In the genomic region with DNA sequence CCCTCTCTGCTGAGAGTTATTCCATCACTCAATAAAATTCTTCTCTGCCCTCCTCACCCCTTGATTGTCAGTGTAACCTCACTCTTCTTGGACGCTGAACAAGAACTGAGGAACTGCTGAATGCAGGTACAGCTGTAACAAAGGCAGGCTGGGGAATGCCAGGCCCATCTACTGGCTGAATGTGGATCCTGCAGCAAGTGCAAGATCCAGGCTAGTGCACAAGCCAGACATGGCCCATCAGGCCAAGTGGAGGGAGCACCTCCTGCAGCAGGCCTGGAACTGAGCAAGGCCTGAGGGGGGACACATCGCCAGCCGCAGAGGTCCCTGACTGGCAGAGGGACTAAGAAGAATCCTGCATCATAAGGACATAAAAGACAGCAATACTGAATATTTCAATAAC, we compare ENCODE assay signal across 27 cellular contexts.
DNase-seq lines count a peak whose midpoint lies in the region; ATAC-seq, FAIRE-seq and TF ChIP-seq lines count a peak whose summit lies in the region.
"Had no signal": no experiment of that assay in that cellular context is flagged by ENCODE, and none has a peak within 500 bp of the region (broad histone marks: within the 10 kb centered on the region; RNA-seq: fewer than 3 reads in every experiment).

No MANE protein-coding gene starts in this region.

- no peak overlapping the region for H3K27ac ChIP-seq in HepG2 (ENCODE audit: extremely low read length, insufficient read depth, low read length)
- H3K27ac ChIP-seq in right lobe of liver: no peak overlapping the region
- no peak overlapping the region for H3K27ac ChIP-seq in OCI-LY7 (ENCODE audit: low read depth, low read length, poor library complexity, severe bottlenecking)
- H3K27ac ChIP-seq in A673 (ENCODE audit: low read depth, low read length, poor library complexity, severe bottlenecking): no peak overlapping the region
- H3K27ac ChIP-seq: lower lobe of right lung, transverse colon had no signal

- H3K4me1 ChIP-seq in HepG2 (ENCODE audit: insufficient read depth, low read length) (no peaks in the 10 kb centered on the region), right lobe of liver (no peaks in the 10 kb centered on the region), OCI-LY7 (ENCODE audit: insufficient read depth, low read length, poor library complexity, severe bottlenecking) (no peaks in the 10 kb centered on the region), A673 (ENCODE audit: insufficient read depth, low read length, poor library complexity, severe bottlenecking) (no peaks in the 10 kb centered on the region)
- H3K4me1 ChIP-seq: lower lobe of right lung, transverse colon had no signal

- no peak for TF ChIP-seq POLR2A in HepG2 (IDR thresholded peaks at IDR 0.05; ENCODE audit: insufficient read depth in 1 of 2, low read depth in 2 of 2, low read length in 2 of 2)
- TF ChIP-seq POLR2A in right lobe of liver (IDR thresholded peaks at IDR 0.05): no peak

- H2AFZ ChIP-seq in HepG2 (ENCODE audit: low read length): no peak overlapping the region
- H2AFZ ChIP-seq in OCI-LY7 (ENCODE audit: low read length): no peak overlapping the region

- H3K4me3 ChIP-seq in HepG2 (replicated peaks in 1 of 3; ENCODE audit: insufficient read depth in 1 of 3, low read depth in 2 of 3, low read length in 3 of 3) (no peak overlapping the region), right lobe of liver (no peak overlapping the region), OCI-LY7 (ENCODE audit: low read depth, low read length, poor library complexity, severe bottlenecking) (no peak overlapping the region), A673 (ENCODE audit: low read depth, low read length, poor library complexity, severe bottlenecking) (no peak overlapping the region)
- H3K4me3 ChIP-seq: lower lobe of right lung, mucosa of descending colon, transverse colon had no signal

- WGBS in HepG2 (ENCODE audit: low lambda C conversion rate): 0% methylated on average over 1 of the region's 3 CpGs
- 43% methylated on average over 1 of the region's 3 CpGs for WGBS in right lobe of liver (ENCODE audit: insufficient coverage, low coverage, low lambda C conversion rate, missing lambda C conversion rate)

- H4K20me1 ChIP-seq in HepG2 (ENCODE audit: insufficient read depth, low read length) (no peaks in the 10 kb centered on the region), OCI-LY7 (ENCODE audit: insufficient read depth, low read length) (no peaks in the 10 kb centered on the region)

- H3K79me2 ChIP-seq in HepG2 (ENCODE audit: insufficient read depth, low read length) (no peaks in the 10 kb centered on the region), OCI-LY7 (ENCODE audit: insufficient read depth, low read depth, low read length) (no peaks in the 10 kb centered on the region)

- FAIRE-seq in HepG2 (lab: Jason Lieb, UNC): no peak
- FAIRE-seq: D721Med, GM12892 had no signal

- TF ChIP-seq CTCF in HepG2 (CRISPR knock-in tag; IDR thresholded peaks at IDR 0.05) (no peak), right lobe of liver (IDR thresholded peaks at IDR 0.05) (no peak), OCI-LY7 (conservative IDR thresholded peaks at IDR 0.05; ENCODE audit: low read length) (no peak), A673 (conservative IDR thresholded peaks at IDR 0.05; ENCODE audit: low read depth, low read length) (no peak)

- H3K4me2 ChIP-seq in HepG2 (ENCODE audit: low read depth, low read length): no peak overlapping the region
- no peak overlapping the region for H3K4me2 ChIP-seq in OCI-LY7 (ENCODE audit: low read length)
- H3K4me2 ChIP-seq: SK-N-SH had no signal

- ATAC-seq in HepG2: peak; percentile 86
- ATAC-seq in right lobe of liver: no peak
- no peak for ATAC-seq in HG03095 (IDR thresholded peaks at IDR 0.05; ENCODE audit: unreplicated experiment)
- ATAC-seq: esophagus mucosa; lower lobe of right lung; mucosa of descending colon; natural killer cell; stimulated activated effector memory CD8-positive, alpha-beta T cell treated with anti-CD3 and anti-CD28 coated beads, Interleukin-12 subunit alpha, Interleukin-12 subunit beta, amount 100 ng/mL, for 72 hours had no signal

- BruUV-seq in HepG2 (replicated peaks; lab: Mats Ljungman, UMichigan) (no TSS peak), OCI-LY7 (replicated peaks; lab: Mats Ljungman, UMichigan) (no TSS peak), A673 (replicated peaks; lab: Mats Ljungman, UMichigan) (no TSS peak)

- intact Hi-C loops in HepG2 (cut with micrococcal nuclease; ENCODE audit: unreplicated experiment) (no loop called here), right lobe of liver (cut with DNase I) (no loop called here), OCI-LY7 (cut with micrococcal nuclease; ENCODE audit: unreplicated experiment) (no loop called here), A673 (cut with micrococcal nuclease; ENCODE audit: unreplicated experiment) (no loop called here)

- no peak for TF ChIP-seq RAD21 in HepG2 (CRISPR knock-in tag; IDR thresholded peaks at IDR 0.05)

- in situ Hi-C loops in HepG2 (cut with HindIII; ENCODE audit: extremely low pct_ligation_motif_present, low pct_unique_long_range_greater_than_20kb): no loop called here

- POLR2A ChIA-PET in HepG2 (lab: Yijun Ruan, JAX): no interaction called here
- POLR2A ChIA-PET in OCI-LY7 (lab: Charles Lee): no interaction called here
- POLR2A ChIA-PET in A673 (lab: Charles Lee; ENCODE audit: low non-redundant PET): no interaction called here

- TF ChIP-seq EP300 in HepG2 (IDR thresholded peaks at IDR 0.05; ENCODE audit: low read depth in 2 of 2, low read length in 2 of 2) (no peak), HepG2 (CRISPR knock-in tag; IDR thresholded peaks at IDR 0.05; ENCODE audit: borderline replicate concordance) (no peak)

- H3K9me2 ChIP-seq in OCI-LY7 (ENCODE audit: insufficient read depth, low read length): no peaks in the 10 kb centered on the region
- H3K9me2 ChIP-seq: SK-N-SH had no signal

- H3K27me3 ChIP-seq in HepG2 (ENCODE audit: control insufficient read depth in 1 of 2, insufficient read depth in 2 of 2, low read length in 2 of 2) (no peaks in the 10 kb centered on the region), right lobe of liver (no peaks in the 10 kb centered on the region), A673 (replicated peaks; ENCODE audit: insufficient read depth, low read depth, low read length, poor library complexity) (no peaks in the 10 kb centered on the region)
- H3K27me3 ChIP-seq: transverse colon had no signal

- CTCF ChIA-PET in HepG2 (lab: Yijun Ruan, JAX; ENCODE audit: low intra/inter-chr PET ratio, low total read pairs) (no interaction called here), OCI-LY7 (lab: Charles Lee; ENCODE audit: unreplicated experiment) (no interaction called here), A673 (lab: Charles Lee) (no interaction called here)

- no peaks in the 10 kb centered on the region for H3K36me3 ChIP-seq in HepG2 (replicated peaks in 1 of 2; ENCODE audit: control insufficient read depth in 1 of 2, insufficient read depth in 2 of 2, low read length in 2 of 2)
- no peaks in the 10 kb centered on the region for H3K36me3 ChIP-seq in right lobe of liver
- no peaks in the 10 kb centered on the region for H3K36me3 ChIP-seq in OCI-LY7 (ENCODE audit: insufficient read depth, low read length)
- H3K36me3 ChIP-seq in A673 (ENCODE audit: insufficient read depth, low read length, poor library complexity, severe bottlenecking): no peaks in the 10 kb centered on the region
- H3K36me3 ChIP-seq: lower lobe of right lung, transverse colon had no signal

- DNase-seq in HepG2 (ENCODE audit: low spot score) (no peak), right lobe of liver (no peak), ecto neural progenitor cell (ENCODE audit: low spot score) (peak; percentile 52), islet precursor cell (peak; percentile 76), DMS79 treated with DMSO at 0.1 percent for 48 hours (lab: John Stamatoyannopoulos, UW) (no peak), OCI-LY7 (ENCODE audit: low spot score) (no peak), A673 (ENCODE audit: low spot score) (no peak)
- DNase-seq: activated CD4-positive, alpha-beta memory T cell treated with anti-CD3 and anti-CD28 coated beads, Interleukin-2, amount 10 ng/mL, durations not matched to agents 7 days and 5 days; activated CD4-positive, CD25-positive, alpha-beta regulatory T cell treated with anti-CD3 and anti-CD28 coated beads, Interleukin-2, amount 50 U/mL, for 72 hours; activated CD8-positive, alpha-beta memory T cell treated with anti-CD3 and anti-CD28 coated beads, Interleukin-2, amount 50 U/mL, for 4 hours; activated naive CD4-positive, alpha-beta T cell treated with Interleukin-2 at 50 U/mL for 16 hours; caudate nucleus; HCEC 1CT; lower lobe of right lung; natural killer cell; NCI-H1092; NCI-H1694 treated with DMSO at 0.1 percent for 48 hours; NCI-H510A treated with DMSO at 0.1 percent for 48 hours; OCI-M1; SK-N-SH; transverse colon had no signal

- H3K9me3 ChIP-seq in HepG2 (ENCODE audit: low read length) (no peaks in the 10 kb centered on the region), right lobe of liver (no peaks in the 10 kb centered on the region), OCI-LY7 (ENCODE audit: low read length) (no peaks in the 10 kb centered on the region), A673 (ENCODE audit: low read depth, low read length, poor library complexity, severe bottlenecking) (no peaks in the 10 kb centered on the region)
- H3K9me3 ChIP-seq: lower lobe of right lung, mucosa of descending colon, SK-N-SH, transverse colon had no signal

- no peak overlapping the region for H3K9ac ChIP-seq in HepG2 (ENCODE audit: insufficient read depth, low read depth, low read length)
- H3K9ac ChIP-seq: SK-N-SH had no signal

TF ChIP-seq in HepG2, 621 proteins besides CTCF, POLR2A, EP300 and RAD21 (continues in another document):
- TF ChIP-seq ATF7-NPFF (CRISPR knock-in tag; IDR thresholded peaks at IDR 0.05; ENCODE audit: low read depth) (no peak), ZNF83 (CRISPR knock-in tag; IDR thresholded peaks at IDR 0.05; ENCODE audit: borderline replicate concordance) (no peak)
- TF ChIP-seq, protein P1, sequence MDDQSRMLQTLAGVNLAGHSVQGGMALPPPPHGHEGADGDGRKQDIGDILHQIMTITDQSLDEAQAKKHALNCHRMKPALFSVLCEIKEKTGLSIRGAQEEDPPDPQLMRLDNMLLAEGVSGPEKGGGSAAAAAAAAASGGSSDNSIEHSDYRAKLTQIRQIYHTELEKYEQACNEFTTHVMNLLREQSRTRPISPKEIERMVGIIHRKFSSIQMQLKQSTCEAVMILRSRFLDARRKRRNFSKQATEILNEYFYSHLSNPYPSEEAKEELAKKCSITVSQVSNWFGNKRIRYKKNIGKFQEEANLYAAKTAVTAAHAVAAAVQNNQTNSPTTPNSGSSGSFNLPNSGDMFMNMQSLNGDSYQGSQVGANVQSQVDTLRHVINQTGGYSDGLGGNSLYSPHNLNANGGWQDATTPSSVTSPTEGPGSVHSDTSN (CRISPR knock-in tag; IDR thresholded peaks at IDR 0.05; ENCODE audit: borderline replicate concordance): no peak

Comparison
In these comparisons a context has a peak if more than half of its experiments do, and no peak if none do; other contexts are left out.
1. DNase-seq: peak in ecto neural progenitor cell (single experiment) and islet precursor cell (single experiment); none in HepG2 (single experiment), right lobe of liver (0 of 3), DMS79 treated with DMSO at 0.1 percent for 48 hours (single experiment), OCI-LY7 (single experiment) and A673 (single experiment).